8 cellular contexts compared by ENCODE assay signal in the genomic region with DNA sequence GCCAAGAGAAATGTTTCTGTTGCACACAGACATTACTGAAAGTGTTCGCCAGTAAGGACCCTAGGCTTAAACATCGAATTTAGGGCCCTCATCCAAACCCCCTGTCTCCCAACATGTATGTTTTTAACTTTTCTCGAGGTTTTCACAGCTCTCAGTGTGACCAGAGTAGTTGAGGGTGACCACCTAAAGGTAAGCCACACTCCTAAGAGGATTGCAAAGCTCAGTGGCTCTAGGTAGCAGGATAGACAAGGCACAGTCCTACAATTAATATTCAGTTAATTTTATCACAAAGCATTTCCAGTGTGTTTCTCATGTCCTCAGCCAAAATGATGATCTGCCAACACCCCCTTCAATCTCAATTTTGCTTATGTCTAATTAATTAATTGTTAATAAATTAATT. TPM values are rescaled to one million over a fixed set of nuclear protein-coding genes. Genes with fewer than 3 reads are reported as not detected.
DNase-seq lines count a peak whose midpoint lies in the region; ATAC-seq lines count a peak whose summit lies in the region.

No MANE protein-coding gene starts in this region.

- H3K36me3 ChIP-seq in iPS-15b (ENCODE audit: control insufficient read depth, insufficient read depth, low read length) (no peaks in the 10 kb centered on the region), subcutaneous abdominal adipose tissue (ENCODE audit: control insufficient read depth in 5 of 5, insufficient read depth in 5 of 5, low read length in 5 of 5) (no peaks in the 10 kb centered on the region)

- H3K9ac ChIP-seq in iPS-15b (ENCODE audit: low read depth, low read length) (peak overlapping the region; percentile 17), subcutaneous abdominal adipose tissue (ENCODE audit: low read length in 5 of 5) (peak overlapping the region; percentile 85 to 90 (median 86))

- H3K27ac Mint-ChIP-seq in activated T-helper 1 cell treated with anti-CD3 and anti-CD28 coated beads, Interleukin-12 subunit alpha, Interleukin-12 subunit beta, Interleukin-2, Interleukin-4 antibody, amounts not matched to agents 30 ng/mL and 10 ng/mL and 1 ng/mL, durations not matched to agents 14 hours and 24 hours and 36 hours: peak overlapping the region; percentile 93

- H3K9me3 ChIP-seq in iPS-15b (ENCODE audit: control insufficient read depth, insufficient read depth, low read length): no peaks in the 10 kb centered on the region
- no peaks in the 10 kb centered on the region for H3K9me3 ChIP-seq in subcutaneous abdominal adipose tissue (ENCODE audit: control insufficient read depth in 5 of 5, low read length in 5 of 5)

- H3K4me3 ChIP-seq in iPS-15b (ENCODE audit: low read depth, low read length): peak overlapping the region; percentile 97
- peak overlapping the region; percentile 81 to 99 (median 96) for H3K4me3 ChIP-seq in subcutaneous abdominal adipose tissue (ENCODE audit: low read depth in 1 of 5, low read length in 5 of 5)

- DNase-seq in NCI-H748 (lab: John Stamatoyannopoulos, UW; ENCODE audit: unreplicated experiment) (peak; percentile 1), NCI-H748 treated with DMSO at 0.1 percent for 48 hours (lab: John Stamatoyannopoulos, UW) (no peak), hypothalamus (lab: John Stamatoyannopoulos, UW) (no peak)
- no peak for DNase-seq in activated T-helper 1 cell treated with anti-CD3 and anti-CD28 coated beads, Interleukin-12 subunit alpha, Interleukin-12 subunit beta, Interleukin-2, Interleukin-4 antibody, amounts not matched to agents 30 ng/mL and 10 ng/mL and 1 ng/mL, durations not matched to agents 14 hours and 24 hours and 36 hours (ENCODE audit: low spot score)

- H3K4me1 Mint-ChIP-seq in activated T-helper 1 cell treated with anti-CD3 and anti-CD28 coated beads, Interleukin-12 subunit alpha, Interleukin-12 subunit beta, Interleukin-2, Interleukin-4 antibody, amounts not matched to agents 30 ng/mL and 10 ng/mL and 1 ng/mL, durations not matched to agents 14 hours and 24 hours and 36 hours (ENCODE audit: low read depth): peaks cover 18% of the 10 kb centered on the region

- no peaks in the 10 kb centered on the region for H3K36me3 Mint-ChIP-seq in activated T-helper 1 cell treated with anti-CD3 and anti-CD28 coated beads, Interleukin-12 subunit alpha, Interleukin-12 subunit beta, Interleukin-2, Interleukin-4 antibody, amounts not matched to agents 30 ng/mL and 10 ng/mL and 1 ng/mL, durations not matched to agents 14 hours and 24 hours and 36 hours (ENCODE audit: low read depth)

- no peaks in the 10 kb centered on the region for H3K4me1 ChIP-seq in iPS-15b (ENCODE audit: control insufficient read depth, insufficient read depth, low read length)
- peaks cover 0 to 19% (median 15%) of the 10 kb centered on the region in 5 donors for H3K4me1 ChIP-seq in subcutaneous abdominal adipose tissue (ENCODE audit: control insufficient read depth in 5 of 5, insufficient read depth in 5 of 5, low read length in 5 of 5)

- no peaks in the 10 kb centered on the region for H3K9me3 Mint-ChIP-seq in activated T-helper 1 cell treated with anti-CD3 and anti-CD28 coated beads, Interleukin-12 subunit alpha, Interleukin-12 subunit beta, Interleukin-2, Interleukin-4 antibody, amounts not matched to agents 30 ng/mL and 10 ng/mL and 1 ng/mL, durations not matched to agents 14 hours and 24 hours and 36 hours

- H3K27ac ChIP-seq in subcutaneous abdominal adipose tissue (ENCODE audit: low read depth, low read length): peak overlapping the region; percentile 92

- intact Hi-C loops in activated T-helper 1 cell treated with anti-CD3 and anti-CD28 coated beads, Interleukin-12 subunit alpha, Interleukin-12 subunit beta, Interleukin-2, Interleukin-4 antibody, amounts not matched to agents 30 ng/mL and 10 ng/mL and 1 ng/mL, durations not matched to agents 14 hours and 24 hours and 36 hours (cut with micrococcal nuclease): loop anchor here (1.0 to 10.0 kb wide), 6 partner anchors 42 to 1729 kb away; a partner anchor contains a TSS

- ATAC-seq in HG03571 (IDR thresholded peaks at IDR 0.05; ENCODE audit: unreplicated experiment): no peak
- no peak for ATAC-seq in HG03354 (IDR thresholded peaks at IDR 0.05; ENCODE audit: poor library complexity, severe bottlenecking, unreplicated experiment)

- no peaks in the 10 kb centered on the region for H3K27me3 Mint-ChIP-seq in activated T-helper 1 cell treated with anti-CD3 and anti-CD28 coated beads, Interleukin-12 subunit alpha, Interleukin-12 subunit beta, Interleukin-2, Interleukin-4 antibody, amounts not matched to agents 30 ng/mL and 10 ng/mL and 1 ng/mL, durations not matched to agents 14 hours and 24 hours and 36 hours (ENCODE audit: insufficient read depth)

- H3K27me3 ChIP-seq in iPS-15b (ENCODE audit: control insufficient read depth, insufficient read depth, low read length) (peaks cover 6% of the 10 kb centered on the region), subcutaneous abdominal adipose tissue (ENCODE audit: control insufficient read depth in 5 of 5, insufficient read depth in 4 of 5, low read length in 5 of 5) (no peaks in the 10 kb centered on the region)

- H3K4me3 Mint-ChIP-seq in activated T-helper 1 cell treated with anti-CD3 and anti-CD28 coated beads, Interleukin-12 subunit alpha, Interleukin-12 subunit beta, Interleukin-2, Interleukin-4 antibody, amounts not matched to agents 30 ng/mL and 10 ng/mL and 1 ng/mL, durations not matched to agents 14 hours and 24 hours and 36 hours: peak overlapping the region; percentile 94

RNA-seq across cellular contexts. Expression of a gene that starts 0.7 kb away (rescaled TPM):
- total RNA-seq in activated T-helper 1 cell treated with anti-CD3 and anti-CD28 coated beads, Interleukin-12 subunit alpha, Interleukin-12 subunit beta, Interleukin-2, Interleukin-4 antibody, amounts not matched to agents 30 ng/mL and 10 ng/mL and 1 ng/mL, durations not matched to agents 14 hours and 24 hours and 36 hours: 1.9 and 2.4 TPM in 2 replicates

RNA-seq across cellular contexts. Expression of a gene that starts 43.7 kb away (rescaled TPM):
- 0.02 TPM in 1 of 2 replicates, not detected in the other for total RNA-seq in activated T-helper 1 cell treated with anti-CD3 and anti-CD28 coated beads, Interleukin-12 subunit alpha, Interleukin-12 subunit beta, Interleukin-2, Interleukin-4 antibody, amounts not matched to agents 30 ng/mL and 10 ng/mL and 1 ng/mL, durations not matched to agents 14 hours and 24 hours and 36 hours
